17 cellular contexts compared by ENCODE assay signal in genomic region chr1:46802081-46802480, GRCh38. TPM values are rescaled to one million over a fixed set of nuclear protein-coding genes. Genes with fewer than 3 reads are reported as not detected.
"Had no signal": no experiment of that assay in that cellular context is flagged by ENCODE, and none has a peak within 500 bp of the region (broad histone marks: within the 10 kb centered on the region; RNA-seq: fewer than 3 reads in every experiment).

No MANE protein-coding gene starts in this region.

- H3K4me3 ChIP-seq: adrenal gland, colonic mucosa, psoas muscle had no signal

- H3K27me3 ChIP-seq: adrenal gland, colonic mucosa had no signal

- H3K9me3 ChIP-seq: adrenal gland, colonic mucosa, psoas muscle had no signal

- H3K4me1 ChIP-seq: colonic mucosa had no signal

- ATAC-seq: activated T-helper 17 cell treated with anti-CD3 and anti-CD28 coated beads, Interleukin-2, amount 50 U/mL, for 72 hours; psoas muscle; stimulated activated naive CD8-positive, alpha-beta T cell treated with anti-CD3 and anti-CD28 coated beads, Interleukin-15, Interleukin-2, amounts not matched to agents 100 U/mL and 50 U/mL, for 24 hours; T-helper 17 cell had no signal

- DNase-seq: activated CD4-positive, alpha-beta T cell treated with anti-CD3 and anti-CD28 coated beads, Interleukin-2, amount 50 U/mL, for 1 hour; activated CD4-positive, CD25-positive, alpha-beta regulatory T cell; activated naive CD4-positive, alpha-beta T cell treated with anti-CD3 and anti-CD28 coated beads, Interleukin-2, amount 10 ng/mL, durations not matched to agents 7 days and 5 days; activated T-cell treated with anti-CD3 and anti-CD28 coated beads for 4 hours; caudate nucleus; colonic mucosa; effector memory CD4-positive, alpha-beta T cell; psoas muscle; stimulated activated CD4-positive, alpha-beta T cell treated with anti-CD3 and anti-CD28 coated beads, Interleukin-2, amount 100 ng/mL, for 48 hours; stimulated activated CD8-positive, alpha-beta memory T cell treated with anti-CD3 and anti-CD28 coated beads, Interleukin-4, amount 100 ng/mL, for 48 hours; stimulated activated naive CD8-positive, alpha-beta T cell treated with anti-CD3 and anti-CD28 coated beads, Interleukin-15, Interleukin-2, amounts not matched to agents 100 U/mL and 50 U/mL, for 24 hours; T-helper 17 cell had no signal

- H3K27ac ChIP-seq: colonic mucosa had no signal

- H3K36me3 ChIP-seq: adrenal gland, colonic mucosa had no signal

RNA-seq across cellular contexts. Expression of gene CYP4B1, which starts 3.2 kb away (rescaled TPM):
- total RNA-seq: activated CD8-positive, alpha-beta memory T cell treated with anti-CD3 and anti-CD28 coated beads for 36 hours; kidney epithelial cell; osteoblast had no signal
